In the genomic region with DNA sequence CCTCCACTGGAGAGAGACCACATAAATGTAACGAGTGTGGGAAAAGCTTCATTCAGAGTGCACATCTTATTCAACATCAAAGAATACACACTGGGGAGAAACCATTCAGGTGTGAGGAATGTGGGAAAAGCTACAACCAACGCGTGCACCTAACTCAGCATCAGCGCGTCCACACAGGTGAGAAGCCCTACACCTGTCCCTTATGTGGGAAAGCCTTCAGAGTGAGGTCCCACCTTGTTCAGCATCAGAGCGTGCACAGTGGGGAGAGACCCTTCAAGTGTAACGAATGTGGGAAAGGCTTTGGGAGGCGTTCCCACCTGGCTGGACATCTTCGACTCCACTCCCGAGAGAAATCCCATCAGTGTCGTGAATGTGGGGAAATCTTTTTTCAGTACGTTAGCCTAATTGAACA, we compare ENCODE assay signal across 1 cellular context.
TF ChIP-seq lines count a peak whose summit lies in the region.

No MANE protein-coding gene starts in this region.

TF ChIP-seq in K562, 482 proteins besides CTCF, POLR2A, EP300 and RAD21 (continued from another document and continues in another):
- TF ChIP-seq, protein P1, sequence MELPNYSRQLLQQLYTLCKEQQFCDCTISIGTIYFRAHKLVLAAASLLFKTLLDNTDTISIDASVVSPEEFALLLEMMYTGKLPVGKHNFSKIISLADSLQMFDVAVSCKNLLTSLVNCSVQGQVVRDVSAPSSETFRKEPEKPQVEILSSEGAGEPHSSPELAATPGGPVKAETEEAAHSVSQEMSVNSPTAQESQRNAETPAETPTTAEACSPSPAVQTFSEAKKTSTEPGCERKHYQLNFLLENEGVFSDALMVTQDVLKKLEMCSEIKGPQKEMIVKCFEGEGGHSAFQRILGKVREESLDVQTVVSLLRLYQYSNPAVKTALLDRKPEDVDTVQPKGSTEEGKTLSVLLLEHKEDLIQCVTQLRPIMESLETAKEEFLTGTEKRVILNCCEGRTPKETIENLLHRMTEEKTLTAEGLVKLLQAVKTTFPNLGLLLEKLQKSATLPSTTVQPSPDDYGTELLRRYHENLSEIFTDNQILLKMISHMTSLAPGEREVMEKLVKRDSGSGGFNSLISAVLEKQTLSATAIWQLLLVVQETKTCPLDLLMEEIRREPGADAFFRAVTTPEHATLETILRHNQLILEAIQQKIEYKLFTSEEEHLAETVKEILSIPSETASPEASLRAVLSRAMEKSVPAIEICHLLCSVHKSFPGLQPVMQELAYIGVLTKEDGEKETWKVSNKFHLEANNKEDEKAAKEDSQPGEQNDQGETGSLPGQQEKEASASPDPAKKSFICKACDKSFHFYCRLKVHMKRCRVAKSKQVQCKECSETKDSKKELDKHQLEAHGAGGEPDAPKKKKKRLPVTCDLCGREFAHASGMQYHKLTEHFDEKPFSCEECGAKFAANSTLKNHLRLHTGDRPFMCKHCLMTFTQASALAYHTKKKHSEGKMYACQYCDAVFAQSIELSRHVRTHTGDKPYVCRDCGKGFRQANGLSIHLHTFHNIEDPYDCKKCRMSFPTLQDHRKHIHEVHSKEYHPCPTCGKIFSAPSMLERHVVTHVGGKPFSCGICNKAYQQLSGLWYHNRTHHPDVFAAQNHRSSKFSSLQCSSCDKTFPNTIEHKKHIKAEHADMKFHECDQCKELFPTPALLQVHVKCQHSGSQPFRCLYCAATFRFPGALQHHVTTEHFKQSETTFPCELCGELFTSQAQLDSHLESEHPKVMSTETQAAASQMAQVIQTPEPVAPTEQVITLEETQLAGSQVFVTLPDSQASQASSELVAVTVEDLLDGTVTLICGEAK (IDR thresholded peaks at IDR 0.05), result peak; percentile 69
- TF ChIP-seq, protein P1 (CRISPR knock-in tag; IDR thresholded peaks at IDR 0.05), result no peak
- TF ChIP-seq, protein P2, sequence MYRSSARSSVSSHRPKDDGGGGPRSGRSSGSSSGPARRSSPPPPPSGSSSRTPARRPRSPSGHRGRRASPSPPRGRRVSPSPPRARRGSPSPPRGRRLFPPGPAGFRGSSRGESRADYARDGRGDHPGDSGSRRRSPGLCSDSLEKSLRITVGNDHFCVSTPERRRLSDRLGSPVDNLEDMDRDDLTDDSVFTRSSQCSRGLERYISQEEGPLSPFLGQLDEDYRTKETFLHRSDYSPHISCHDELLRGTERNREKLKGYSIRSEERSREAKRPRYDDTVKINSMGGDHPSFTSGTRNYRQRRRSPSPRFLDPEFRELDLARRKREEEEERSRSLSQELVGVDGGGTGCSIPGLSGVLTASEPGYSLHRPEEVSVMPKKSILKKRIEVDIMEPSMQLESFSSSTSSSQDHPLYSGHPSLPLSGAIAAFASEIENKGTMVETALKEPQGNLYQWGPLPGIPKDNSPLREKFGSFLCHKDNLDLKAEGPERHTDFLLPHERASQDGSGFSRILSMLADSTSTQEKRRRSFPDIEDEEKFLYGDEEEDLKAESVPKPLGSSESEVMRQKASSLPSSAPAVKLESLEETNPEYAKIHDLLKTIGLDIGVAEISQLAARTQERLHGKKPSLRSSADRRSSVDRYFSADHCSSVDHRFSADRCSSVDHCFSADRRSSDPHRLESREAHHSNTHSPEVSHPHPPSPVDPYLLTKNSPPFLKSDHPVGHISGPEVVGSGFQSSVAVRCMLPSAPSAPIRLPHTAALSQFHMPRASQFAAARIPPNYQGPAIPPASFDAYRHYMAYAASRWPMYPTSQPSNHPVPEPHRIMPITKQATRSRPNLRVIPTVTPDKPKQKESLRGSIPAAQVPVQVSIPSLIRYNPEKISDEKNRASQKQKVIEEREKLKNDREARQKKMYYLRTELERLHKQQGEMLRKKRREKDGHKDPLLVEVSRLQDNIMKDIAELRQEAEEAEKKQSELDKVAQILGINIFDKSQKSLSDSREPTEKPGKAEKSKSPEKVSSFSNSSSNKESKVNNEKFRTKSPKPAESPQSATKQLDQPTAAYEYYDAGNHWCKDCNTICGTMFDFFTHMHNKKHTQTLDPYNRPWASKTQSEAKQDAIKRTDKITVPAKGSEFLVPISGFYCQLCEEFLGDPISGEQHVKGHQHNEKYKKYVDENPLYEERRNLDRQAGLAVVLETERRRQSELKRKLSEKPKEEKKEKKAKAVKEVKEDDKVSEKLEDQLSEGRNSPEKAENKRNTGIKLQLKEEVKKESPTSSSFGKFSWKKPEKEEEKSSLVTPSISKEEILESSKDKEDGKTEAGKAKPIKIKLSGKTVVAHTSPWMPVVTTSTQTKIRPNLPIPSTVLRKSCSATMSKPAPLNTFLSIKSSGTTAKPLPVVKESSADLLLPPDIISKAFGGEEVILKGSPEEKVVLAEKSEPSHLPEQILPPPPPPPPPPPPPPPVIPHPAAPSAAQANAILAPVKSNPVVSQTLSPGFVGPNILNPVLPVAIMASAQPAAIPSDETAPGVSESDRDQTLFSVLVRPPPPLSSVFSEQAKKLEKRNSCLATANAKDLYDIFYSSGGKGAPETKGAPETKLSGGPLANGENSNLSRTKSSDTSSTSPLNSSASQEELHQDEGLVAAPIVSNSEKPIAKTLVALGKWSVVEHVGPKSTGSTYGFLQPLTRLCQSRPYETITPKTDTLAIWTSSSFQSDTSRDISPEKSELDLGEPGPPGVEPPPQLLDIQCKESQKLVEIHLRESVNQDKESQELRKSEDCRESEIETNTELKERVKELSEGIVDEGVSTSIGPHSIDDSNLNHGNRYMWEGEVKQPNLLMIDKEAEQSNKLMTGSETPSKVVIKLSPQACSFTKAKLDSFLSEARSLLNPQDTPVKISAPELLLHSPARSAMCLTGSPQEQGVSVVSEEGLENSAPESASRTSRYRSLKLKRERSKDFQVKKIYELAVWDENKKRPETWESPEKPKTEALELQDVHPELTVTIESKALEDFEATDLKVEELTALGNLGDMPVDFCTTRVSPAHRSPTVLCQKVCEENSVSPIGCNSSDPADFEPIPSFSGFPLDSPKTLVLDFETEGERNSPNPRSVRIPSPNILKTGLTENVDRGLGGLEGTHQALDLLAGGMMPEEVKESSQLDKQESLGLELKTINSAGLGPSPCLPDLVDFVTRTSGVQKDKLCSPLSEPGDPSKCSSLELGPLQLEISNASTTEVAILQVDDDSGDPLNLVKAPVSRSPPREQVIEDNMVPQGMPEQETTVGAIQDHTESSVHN (IDR thresholded peaks at IDR 0.05; ENCODE audit: borderline replicate concordance in 1 of 2, low read depth in 1 of 2), result 0 out of 4 replicates have a peak, but pooled peaks of 1 of the 2 experiments have one; percentile 21
- TF ChIP-seq NFRKB (IDR thresholded peaks at IDR 0.05; ENCODE audit: low read depth) (peak; percentile 94), BDP1 (IDR thresholded peaks at IDR 0.05; ENCODE audit: insufficient read depth, insufficient read length) (no peak), HDAC3 (IDR thresholded peaks at IDR 0.05; ENCODE audit: borderline replicate concordance, partially characterized antibody) (no peak), ZNF12 (CRISPR knock-in tag; IDR thresholded peaks at IDR 0.05) (no peak), ZNF408 (CRISPR knock-in tag; IDR thresholded peaks at IDR 0.05; ENCODE audit: low read depth) (no peak), DMBX1 (CRISPR knock-in tag; IDR thresholded peaks at IDR 0.05; ENCODE audit: borderline replicate concordance) (0 out of 2 replicates have a peak, but pooled peaks have one; percentile 50), TEAD2 (tag; IDR thresholded peaks at IDR 0.05) (no peak), ZNF3 (CRISPR knock-in tag; IDR thresholded peaks at IDR 0.05) (no peak), MXI1 (IDR thresholded peaks at IDR 0.05; ENCODE audit: low read depth, low read length) (no peak), PCBP1 (IDR thresholded peaks at IDR 0.05; ENCODE audit: low read depth, low read length, poor library complexity, severe bottlenecking) (no peak), GTF2F1 (IDR thresholded peaks at IDR 0.05; ENCODE audit: low read depth, low read length) (no peak)
- TF ChIP-seq, protein P3, sequence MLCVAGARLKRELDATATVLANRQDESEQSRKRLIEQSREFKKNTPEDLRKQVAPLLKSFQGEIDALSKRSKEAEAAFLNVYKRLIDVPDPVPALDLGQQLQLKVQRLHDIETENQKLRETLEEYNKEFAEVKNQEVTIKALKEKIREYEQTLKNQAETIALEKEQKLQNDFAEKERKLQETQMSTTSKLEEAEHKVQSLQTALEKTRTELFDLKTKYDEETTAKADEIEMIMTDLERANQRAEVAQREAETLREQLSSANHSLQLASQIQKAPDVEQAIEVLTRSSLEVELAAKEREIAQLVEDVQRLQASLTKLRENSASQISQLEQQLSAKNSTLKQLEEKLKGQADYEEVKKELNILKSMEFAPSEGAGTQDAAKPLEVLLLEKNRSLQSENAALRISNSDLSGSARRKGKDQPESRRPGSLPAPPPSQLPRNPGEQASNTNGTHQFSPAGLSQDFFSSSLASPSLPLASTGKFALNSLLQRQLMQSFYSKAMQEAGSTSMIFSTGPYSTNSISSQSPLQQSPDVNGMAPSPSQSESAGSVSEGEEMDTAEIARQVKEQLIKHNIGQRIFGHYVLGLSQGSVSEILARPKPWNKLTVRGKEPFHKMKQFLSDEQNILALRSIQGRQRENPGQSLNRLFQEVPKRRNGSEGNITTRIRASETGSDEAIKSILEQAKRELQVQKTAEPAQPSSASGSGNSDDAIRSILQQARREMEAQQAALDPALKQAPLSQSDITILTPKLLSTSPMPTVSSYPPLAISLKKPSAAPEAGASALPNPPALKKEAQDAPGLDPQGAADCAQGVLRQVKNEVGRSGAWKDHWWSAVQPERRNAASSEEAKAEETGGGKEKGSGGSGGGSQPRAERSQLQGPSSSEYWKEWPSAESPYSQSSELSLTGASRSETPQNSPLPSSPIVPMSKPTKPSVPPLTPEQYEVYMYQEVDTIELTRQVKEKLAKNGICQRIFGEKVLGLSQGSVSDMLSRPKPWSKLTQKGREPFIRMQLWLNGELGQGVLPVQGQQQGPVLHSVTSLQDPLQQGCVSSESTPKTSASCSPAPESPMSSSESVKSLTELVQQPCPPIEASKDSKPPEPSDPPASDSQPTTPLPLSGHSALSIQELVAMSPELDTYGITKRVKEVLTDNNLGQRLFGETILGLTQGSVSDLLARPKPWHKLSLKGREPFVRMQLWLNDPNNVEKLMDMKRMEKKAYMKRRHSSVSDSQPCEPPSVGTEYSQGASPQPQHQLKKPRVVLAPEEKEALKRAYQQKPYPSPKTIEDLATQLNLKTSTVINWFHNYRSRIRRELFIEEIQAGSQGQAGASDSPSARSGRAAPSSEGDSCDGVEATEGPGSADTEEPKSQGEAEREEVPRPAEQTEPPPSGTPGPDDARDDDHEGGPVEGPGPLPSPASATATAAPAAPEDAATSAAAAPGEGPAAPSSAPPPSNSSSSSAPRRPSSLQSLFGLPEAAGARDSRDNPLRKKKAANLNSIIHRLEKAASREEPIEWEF (CRISPR knock-in tag; IDR thresholded peaks at IDR 0.05), result no peak
- TF ChIP-seq, protein P4, sequence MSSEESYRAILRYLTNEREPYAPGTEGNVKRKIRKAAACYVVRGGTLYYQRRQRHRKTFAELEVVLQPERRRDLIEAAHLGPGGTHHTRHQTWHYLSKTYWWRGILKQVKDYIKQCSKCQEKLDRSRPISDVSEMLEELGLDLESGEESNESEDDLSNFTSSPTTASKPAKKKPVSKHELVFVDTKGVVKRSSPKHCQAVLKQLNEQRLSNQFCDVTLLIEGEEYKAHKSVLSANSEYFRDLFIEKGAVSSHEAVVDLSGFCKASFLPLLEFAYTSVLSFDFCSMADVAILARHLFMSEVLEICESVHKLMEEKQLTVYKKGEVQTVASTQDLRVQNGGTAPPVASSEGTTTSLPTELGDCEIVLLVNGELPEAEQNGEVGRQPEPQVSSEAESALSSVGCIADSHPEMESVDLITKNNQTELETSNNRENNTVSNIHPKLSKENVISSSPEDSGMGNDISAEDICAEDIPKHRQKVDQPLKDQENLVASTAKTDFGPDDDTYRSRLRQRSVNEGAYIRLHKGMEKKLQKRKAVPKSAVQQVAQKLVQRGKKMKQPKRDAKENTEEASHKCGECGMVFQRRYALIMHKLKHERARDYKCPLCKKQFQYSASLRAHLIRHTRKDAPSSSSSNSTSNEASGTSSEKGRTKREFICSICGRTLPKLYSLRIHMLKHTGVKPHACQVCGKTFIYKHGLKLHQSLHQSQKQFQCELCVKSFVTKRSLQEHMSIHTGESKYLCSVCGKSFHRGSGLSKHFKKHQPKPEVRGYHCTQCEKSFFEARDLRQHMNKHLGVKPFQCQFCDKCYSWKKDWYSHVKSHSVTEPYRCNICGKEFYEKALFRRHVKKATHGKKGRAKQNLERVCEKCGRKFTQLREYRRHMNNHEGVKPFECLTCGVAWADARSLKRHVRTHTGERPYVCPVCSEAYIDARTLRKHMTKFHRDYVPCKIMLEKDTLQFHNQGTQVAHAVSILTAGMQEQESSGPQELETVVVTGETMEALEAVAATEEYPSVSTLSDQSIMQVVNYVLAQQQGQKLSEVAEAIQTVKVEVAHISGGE (CRISPR knock-in tag; IDR thresholded peaks at IDR 0.05), result no peak
- TF ChIP-seq, protein P5, sequence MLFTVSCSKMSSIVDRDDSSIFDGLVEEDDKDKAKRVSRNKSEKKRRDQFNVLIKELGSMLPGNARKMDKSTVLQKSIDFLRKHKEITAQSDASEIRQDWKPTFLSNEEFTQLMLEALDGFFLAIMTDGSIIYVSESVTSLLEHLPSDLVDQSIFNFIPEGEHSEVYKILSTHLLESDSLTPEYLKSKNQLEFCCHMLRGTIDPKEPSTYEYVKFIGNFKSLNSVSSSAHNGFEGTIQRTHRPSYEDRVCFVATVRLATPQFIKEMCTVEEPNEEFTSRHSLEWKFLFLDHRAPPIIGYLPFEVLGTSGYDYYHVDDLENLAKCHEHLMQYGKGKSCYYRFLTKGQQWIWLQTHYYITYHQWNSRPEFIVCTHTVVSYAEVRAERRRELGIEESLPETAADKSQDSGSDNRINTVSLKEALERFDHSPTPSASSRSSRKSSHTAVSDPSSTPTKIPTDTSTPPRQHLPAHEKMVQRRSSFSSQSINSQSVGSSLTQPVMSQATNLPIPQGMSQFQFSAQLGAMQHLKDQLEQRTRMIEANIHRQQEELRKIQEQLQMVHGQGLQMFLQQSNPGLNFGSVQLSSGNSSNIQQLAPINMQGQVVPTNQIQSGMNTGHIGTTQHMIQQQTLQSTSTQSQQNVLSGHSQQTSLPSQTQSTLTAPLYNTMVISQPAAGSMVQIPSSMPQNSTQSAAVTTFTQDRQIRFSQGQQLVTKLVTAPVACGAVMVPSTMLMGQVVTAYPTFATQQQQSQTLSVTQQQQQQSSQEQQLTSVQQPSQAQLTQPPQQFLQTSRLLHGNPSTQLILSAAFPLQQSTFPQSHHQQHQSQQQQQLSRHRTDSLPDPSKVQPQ (CRISPR knock-in tag; IDR thresholded peaks at IDR 0.05; ENCODE audit: borderline replicate concordance), result no peak
